In genomic region chr13:40973409-40973808, GRCh38 we compare ENCODE assay signal across 18 cellular contexts. TPM values are rescaled to one million over a fixed set of nuclear protein-coding genes. Genes with fewer than 3 reads are reported as not detected.
A peak's percentile ranks its signal among the peaks of the same experiment; 100 is the strongest.
DNase-seq lines count a peak whose midpoint lies in the region; ATAC-seq and TF ChIP-seq lines count a peak whose summit lies in the region.
"Had no signal": no experiment of that assay in that cellular context is flagged by ENCODE, and none has a peak within 500 bp of the region (broad histone marks: within the 10 kb centered on the region; RNA-seq: fewer than 3 reads in every experiment).

No MANE protein-coding gene starts in this region.

- H3K9ac ChIP-seq in KMS-11, result no peak overlapping the region
- H3K9ac ChIP-seq: SK-N-SH had no signal

- H3K27me3 ChIP-seq in KMS-11 (ENCODE audit: insufficient read depth, low read depth), result no peaks in the 10 kb centered on the region
- H3K27me3 ChIP-seq: ascending aorta, Peyer's patch, sigmoid colon had no signal

- no peak overlapping the region for H3K27ac ChIP-seq in KMS-11
- H3K27ac ChIP-seq: ascending aorta, sigmoid colon had no signal

- ATAC-seq in HG03095 (IDR thresholded peaks at IDR 0.05; ENCODE audit: unreplicated experiment) (no peak), GM18520 (IDR thresholded peaks at IDR 0.05; ENCODE audit: unreplicated experiment) (no peak)
- ATAC-seq: HCT116, HepG2 had no signal

- H3K36me3 Mint-ChIP-seq in activated CD4-positive, alpha-beta T cell treated with anti-CD3 and anti-CD28 coated beads, Interleukin-2, amount 10 ng/mL, durations not matched to agents 24 days and 14 days (ENCODE audit: low read depth), result peaks cover 21% of the 10 kb centered on the region
- H3K36me3 Mint-ChIP-seq in activated naive CD8-positive, alpha-beta T cell treated with anti-CD3 and anti-CD28 coated beads for 36 hours, result peaks cover 36% of the 10 kb centered on the region
- no peaks in the 10 kb centered on the region for H3K36me3 Mint-ChIP-seq in progenitor cell of endocrine pancreas (ENCODE audit: insufficient read depth)

- intact Hi-C loops in activated CD4-positive, alpha-beta T cell treated with anti-CD3 and anti-CD28 coated beads, Interleukin-2, amount 10 ng/mL, durations not matched to agents 24 days and 14 days (cut with micrococcal nuclease), result loop anchor here (10.0 kb wide), 1 partner anchor 869 kb away; no protein-coding TSS in a partner anchor

- peaks cover 100% of the 10 kb centered on the region for H3K79me2 ChIP-seq in KMS-11 (ENCODE audit: insufficient read depth, low read depth)

- DNase-seq in activated CD4-positive, alpha-beta T cell treated with anti-CD3 and anti-CD28 coated beads, Interleukin-2, amount 10 ng/mL, durations not matched to agents 24 days and 14 days, result no peak
- no peak for DNase-seq in activated CD4-positive, alpha-beta T cell treated with anti-CD3 and anti-CD28 coated beads for 1 hour
- no peak for DNase-seq in activated naive CD8-positive, alpha-beta T cell treated with anti-CD3 and anti-CD28 coated beads for 36 hours
- no peak for DNase-seq in progenitor cell of endocrine pancreas (ENCODE audit: low spot score, unreplicated experiment)
- DNase-seq in activated CD4-positive, CD25-positive, alpha-beta regulatory T cell (lab: John Stamatoyannopoulos, UW), result no peak
- DNase-seq: cortex of kidney; glutamatergic neuron; Peyer's patch; sigmoid colon; SK-N-SH; stimulated activated CD4-positive, alpha-beta T cell treated with anti-CD3 and anti-CD28 coated beads, Interleukin-2, amount 100 ng/mL, for 48 hours had no signal

- peak overlapping the region; percentile 62 for H3K27ac Mint-ChIP-seq in activated CD4-positive, alpha-beta T cell treated with anti-CD3 and anti-CD28 coated beads, Interleukin-2, amount 10 ng/mL, durations not matched to agents 24 days and 14 days
- peak overlapping the region; percentile 80 for H3K27ac Mint-ChIP-seq in activated naive CD8-positive, alpha-beta T cell treated with anti-CD3 and anti-CD28 coated beads for 36 hours
- H3K27ac Mint-ChIP-seq in progenitor cell of endocrine pancreas, result peak overlapping the region; percentile 71
- H3K27ac Mint-ChIP-seq: type B pancreatic cell had no signal

- peaks cover 72% of the 10 kb centered on the region for H3K4me1 Mint-ChIP-seq in activated CD4-positive, alpha-beta T cell treated with anti-CD3 and anti-CD28 coated beads, Interleukin-2, amount 10 ng/mL, durations not matched to agents 24 days and 14 days
- peaks cover 90% of the 10 kb centered on the region for H3K4me1 Mint-ChIP-seq in activated naive CD8-positive, alpha-beta T cell treated with anti-CD3 and anti-CD28 coated beads for 36 hours
- H3K4me1 Mint-ChIP-seq in progenitor cell of endocrine pancreas (ENCODE audit: low read depth), result peaks cover 60% of the 10 kb centered on the region

- no peaks in the 10 kb centered on the region for H3K9me3 Mint-ChIP-seq in activated CD4-positive, alpha-beta T cell treated with anti-CD3 and anti-CD28 coated beads, Interleukin-2, amount 10 ng/mL, durations not matched to agents 24 days and 14 days
- H3K9me3 Mint-ChIP-seq in activated naive CD8-positive, alpha-beta T cell treated with anti-CD3 and anti-CD28 coated beads for 36 hours, result no peaks in the 10 kb centered on the region
- H3K9me3 Mint-ChIP-seq in progenitor cell of endocrine pancreas (ENCODE audit: low read depth), result no peaks in the 10 kb centered on the region
- H3K9me3 Mint-ChIP-seq: type B pancreatic cell had no signal

- H3K36me3 ChIP-seq in KMS-11 (ENCODE audit: insufficient read depth), result no peaks in the 10 kb centered on the region
- H3K36me3 ChIP-seq: ascending aorta, Peyer's patch, sigmoid colon had no signal

- H3K4me1 ChIP-seq in KMS-11 (ENCODE audit: low read depth, poor library complexity, severe bottlenecking), result peaks cover 96% of the 10 kb centered on the region

- H3K4me2 ChIP-seq in KMS-11, result peak overlapping the region; percentile 81
- H3K4me2 ChIP-seq: SK-N-SH had no signal

- H3K4me3 Mint-ChIP-seq in activated CD4-positive, alpha-beta T cell treated with anti-CD3 and anti-CD28 coated beads, Interleukin-2, amount 10 ng/mL, durations not matched to agents 24 days and 14 days, result peak overlapping the region; percentile 43
- H3K4me3 Mint-ChIP-seq in activated naive CD8-positive, alpha-beta T cell treated with anti-CD3 and anti-CD28 coated beads for 36 hours, result peak overlapping the region; percentile 67
- H3K4me3 Mint-ChIP-seq in progenitor cell of endocrine pancreas (ENCODE audit: low read depth), result no peak overlapping the region
- H3K4me3 Mint-ChIP-seq: type B pancreatic cell had no signal

- peaks cover 51% of the 10 kb centered on the region for H4K20me1 ChIP-seq in KMS-11 (ENCODE audit: insufficient read depth)

- no peak overlapping the region for H3K4me3 ChIP-seq in KMS-11 (IDR thresholded peaks at IDR 0.05; ENCODE audit: insufficient read depth, low read depth, low read length)
- H3K4me3 ChIP-seq: ascending aorta, Peyer's patch, sigmoid colon had no signal

- no peak overlapping the region for H2AFZ ChIP-seq in KMS-11 (ENCODE audit: low read depth)

- H3K27me3 Mint-ChIP-seq in activated CD4-positive, alpha-beta T cell treated with anti-CD3 and anti-CD28 coated beads, Interleukin-2, amount 10 ng/mL, durations not matched to agents 24 days and 14 days, result no peaks in the 10 kb centered on the region
- no peaks in the 10 kb centered on the region for H3K27me3 Mint-ChIP-seq in activated naive CD8-positive, alpha-beta T cell treated with anti-CD3 and anti-CD28 coated beads for 36 hours
- H3K27me3 Mint-ChIP-seq in progenitor cell of endocrine pancreas, result no peaks in the 10 kb centered on the region
- H3K27me3 Mint-ChIP-seq: type B pancreatic cell had no signal

- TF ChIP-seq CTCF in KMS-11 (conservative IDR thresholded peaks at IDR 0.05; ENCODE audit: low read depth, low read length), result no peak
- TF ChIP-seq CTCF in progenitor cell of endocrine pancreas (IDR thresholded peaks at IDR 0.05; ENCODE audit: unreplicated experiment), result no peak

RNA-seq across cellular contexts. Expression of gene ELF1, which starts 45.7 kb away (rescaled TPM):
- 65.0 and 65.8 TPM in 2 replicates for total RNA-seq in activated CD4-positive, alpha-beta T cell treated with anti-CD3 and anti-CD28 coated beads, Interleukin-2, amount 10 ng/mL, durations not matched to agents 24 days and 14 days
- total RNA-seq in activated naive CD8-positive, alpha-beta T cell treated with anti-CD3 and anti-CD28 coated beads for 36 hours, result 10 to 100 TPM; 93.3 to 97.9 TPM
- 87.7 and 89.7 TPM in 2 replicates for total RNA-seq in progenitor cell of endocrine pancreas
